Comparison of ENCODE assay signal across 8 cellular contexts in genomic region chr10:14478639-14479038, GRCh38.
A peak's percentile ranks its signal among the peaks of the same experiment; 100 is the strongest.
DNase-seq lines count a peak whose midpoint lies in the region; ATAC-seq and TF ChIP-seq lines count a peak whose summit lies in the region.

No MANE protein-coding gene starts in this region.

- peak; percentile 68 for DNase-seq in AG09319 (ENCODE audit: extremely low read depth, low read depth)
- peak; percentile 7 for DNase-seq in GM19238 (ENCODE audit: insufficient read length, low spot score)
- peak; percentile 2 to 69 for DNase-seq in NCI-H526 (lab: John Stamatoyannopoulos, UW)
- peak; percentile 47 for DNase-seq in mammary epithelial cell
- peak; percentile 92 for DNase-seq in kidney glomerular epithelial cell (lab: John Stamatoyannopoulos, UW)
- peak; percentile 52 to 73 for DNase-seq in thyroid gland

- dilution Hi-C loops in mammary epithelial cell (cut with HindIII; ENCODE audit: low sequenced_read_pairs): no loop called here

- no peak overlapping the region for H2AFZ ChIP-seq in mammary epithelial cell (ENCODE audit: low read depth, low read length)

- in situ Hi-C loops in mammary epithelial cell (cut with MboI; ENCODE audit: low sequenced_read_pairs in 2 of 2): loop anchor here (5.0 to 25.0 kb wide), 4 partner anchors 174 to 691 kb away; no protein-coding TSS in a partner anchor

- H3K4me1 ChIP-seq in mammary epithelial cell (ENCODE audit: insufficient read depth, low read length) (peaks cover 14% of the 10 kb centered on the region), thyroid gland (no peaks in the 10 kb centered on the region)

- H3K9ac ChIP-seq in mammary epithelial cell (ENCODE audit: insufficient read depth, low read length): no peak overlapping the region

- WGBS in mammary epithelial cell (ENCODE audit: low coverage, missing lambda C conversion rate): 8% methylated on average over 2 of the region's 2 CpGs
- whole genome bisulfite sequencing in thyroid gland, 2 donors: 10% methylated on average over 2 of the region's 2 CpGs

- BruUV-seq in mammary epithelial cell (replicated peaks; lab: Mats Ljungman, UMichigan): no TSS peak

- ATAC-seq in GM19397 (IDR thresholded peaks at IDR 0.05; ENCODE audit: unreplicated experiment) (no peak), HG03025 (IDR thresholded peaks at IDR 0.05; ENCODE audit: low FRiP score, unreplicated experiment) (no peak)

- CTCF ChIA-PET in mammary epithelial cell (lab: Charles Lee; ENCODE audit: low non-redundant PET): no interaction called here

- H3K27ac ChIP-seq in mammary epithelial cell (ENCODE audit: insufficient read depth, low read depth, low read length) (no peak overlapping the region), thyroid gland (no peak overlapping the region)

- no peaks in the 10 kb centered on the region for H3K36me3 ChIP-seq in mammary epithelial cell (ENCODE audit: insufficient read depth, low read length)
- no peaks in the 10 kb centered on the region for H3K36me3 ChIP-seq in thyroid gland

- TF ChIP-seq CTCF in AG09319 (IDR thresholded peaks at IDR 0.05; ENCODE audit: low read depth, low read length) (peak; percentile 82), mammary epithelial cell (conservative IDR thresholded peaks at IDR 0.05 in 1 of 2, IDR thresholded peaks at IDR 0.05 in 1 of 2; ENCODE audit: extremely low read depth in 1 of 2, insufficient read depth in 1 of 2, low read depth in 1 of 2, low read length in 2 of 2) (peak; percentile 60 to 79), thyroid gland (IDR thresholded peaks at IDR 0.05) (peak in 3 of 6 experiments; percentile 35 to 53 (median 50))

- TF ChIP-seq POLR2A in thyroid gland (IDR thresholded peaks at IDR 0.05): no peak

- no peaks in the 10 kb centered on the region for H3K79me2 ChIP-seq in mammary epithelial cell (ENCODE audit: insufficient read depth, low read length)

- H3K4me2 ChIP-seq in mammary epithelial cell (ENCODE audit: insufficient read depth, low read depth, low read length): no peak overlapping the region

- no peaks in the 10 kb centered on the region for H3K9me3 ChIP-seq in mammary epithelial cell (replicated peaks; ENCODE audit: insufficient read depth, low read length)
- H3K9me3 ChIP-seq in thyroid gland: no peaks in the 10 kb centered on the region

- H3K4me3 ChIP-seq in mammary epithelial cell (replicated peaks in 1 of 3; ENCODE audit: insufficient read depth in 1 of 3, low read depth in 2 of 3, low read length in 3 of 3): no peak overlapping the region
- no peak overlapping the region for H3K4me3 ChIP-seq in thyroid gland (replicated peaks in 1 of 3)

- H3K27me3 ChIP-seq in mammary epithelial cell (ENCODE audit: insufficient read depth, low read length): no peaks in the 10 kb centered on the region
- H3K27me3 ChIP-seq in thyroid gland: no peaks in the 10 kb centered on the region

- intact Hi-C loops in mammary epithelial cell (cut with micrococcal nuclease): loop anchor here (1.0 to 5.0 kb wide), 4 partner anchors 81 to 691 kb away; no protein-coding TSS in a partner anchor
- intact Hi-C loops in thyroid gland (cut with DNase I): no loop called here

- H4K20me1 ChIP-seq in mammary epithelial cell (ENCODE audit: insufficient read depth, low read length): no peaks in the 10 kb centered on the region

Comparison
In these comparisons a context has a peak if more than half of its experiments do, and no peak if none do; other contexts are left out.
1. DNase-seq: peak in every context shown above with its lines; median percentile 92 in kidney glomerular epithelial cell; 68 in AG09319; 62 in thyroid gland; 47 in mammary epithelial cell; 36 in NCI-H526; 7 in GM19238.